In the genomic region with DNA sequence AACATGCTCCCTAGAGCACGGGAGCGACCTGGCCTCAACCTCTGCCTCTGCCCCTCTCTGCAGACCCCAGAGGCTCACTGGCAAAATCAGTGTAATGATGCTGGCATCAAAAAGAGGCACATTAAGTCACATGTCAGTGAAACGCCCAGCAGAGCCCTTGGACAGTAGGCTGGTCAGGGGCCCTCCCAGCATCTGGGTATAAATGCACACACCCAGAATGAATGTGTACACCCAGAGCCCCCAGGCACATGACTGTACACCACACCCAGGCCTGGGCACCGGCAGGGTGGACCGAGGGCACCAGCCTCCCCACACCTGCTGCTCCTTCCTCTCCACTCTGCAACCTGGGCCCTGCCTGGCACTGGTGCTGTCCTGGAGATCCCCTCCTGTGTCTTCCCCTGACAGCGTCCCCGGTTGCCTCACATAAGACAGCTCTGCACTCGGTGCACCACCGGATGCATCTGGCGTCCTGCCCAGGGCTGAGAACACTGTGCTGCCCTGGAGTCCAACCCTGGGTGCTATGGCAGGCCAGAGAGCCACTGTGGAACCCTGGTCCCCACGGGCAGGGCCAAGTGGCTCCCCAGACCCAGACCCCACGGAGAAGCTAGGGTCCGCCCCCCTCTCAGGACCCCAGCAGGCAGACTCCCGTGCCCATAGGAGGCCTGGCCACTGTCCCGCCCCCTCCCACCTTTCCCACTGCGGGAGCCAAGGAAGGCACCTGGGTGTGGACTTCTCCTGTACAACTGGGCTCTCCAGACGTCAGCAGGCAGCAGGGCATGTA, we compare ENCODE assay signal across 12 cellular contexts. TPM values are rescaled to one million over a fixed set of nuclear protein-coding genes. Genes with fewer than 3 reads are reported as not detected.
DNase-seq lines count a peak whose midpoint lies in the region; ATAC-seq and TF ChIP-seq lines count a peak whose summit lies in the region.
"Had no signal": no experiment of that assay in that cellular context is flagged by ENCODE, and none has a peak within 500 bp of the region (broad histone marks: within the 10 kb centered on the region; RNA-seq: fewer than 3 reads in every experiment).

No MANE protein-coding gene starts in this region.

- H3K4me1 ChIP-seq in MM.1S (ENCODE audit: low read length) (peaks cover 7% of the 10 kb centered on the region), endocrine pancreas (ENCODE audit: control insufficient read depth, insufficient read depth, low read length) (no peaks in the 10 kb centered on the region), neural progenitor cell (peaks cover 10% of the 10 kb centered on the region)
- H3K4me1 ChIP-seq in effector memory CD4-positive, alpha-beta T cell (ENCODE audit: control insufficient read depth, insufficient read depth, low read length, poor library complexity, severe bottlenecking), result no peaks in the 10 kb centered on the region

- peak overlapping the region; percentile 27; the same call in 1 of the 2 replicates for H3K4me2 ChIP-seq in MM.1S (ENCODE audit: low read depth, low read length)
- no peak overlapping the region for H3K4me2 ChIP-seq in neural progenitor cell

- H3K9me3 Mint-ChIP-seq in neural progenitor cell, result no peaks in the 10 kb centered on the region
- H3K9me3 Mint-ChIP-seq: activated T-cell treated with anti-CD3 and anti-CD28 coated beads, Interleukin-2, amount 50 U/mL, for 4 hours; nephron progenitor cell; stimulated activated naive CD8-positive, alpha-beta T cell treated with anti-CD3 and anti-CD28 coated beads, Interleukin-15, Interleukin-2, amounts not matched to agents 100 ng/mL and 50 ng/mL, for 24 hours had no signal

- H3K4me3 ChIP-seq in MM.1S (ENCODE audit: low read length), result no peak overlapping the region
- H3K4me3 ChIP-seq in endocrine pancreas (ENCODE audit: control insufficient read depth, insufficient read depth, low read length), result no peak overlapping the region
- no peak overlapping the region for H3K4me3 ChIP-seq in neural progenitor cell
- no peak overlapping the region for H3K4me3 ChIP-seq in effector memory CD4-positive, alpha-beta T cell (ENCODE audit: insufficient read depth, low read depth, low read length, poor library complexity, severe bottlenecking)

- H3K27ac ChIP-seq in MM.1S (ENCODE audit: low read length) (no peak overlapping the region; the same call in 1 of the 2 replicates), neural progenitor cell (no peak overlapping the region)
- no peak overlapping the region for H3K27ac ChIP-seq in effector memory CD4-positive, alpha-beta T cell (ENCODE audit: insufficient read depth, low read length, poor library complexity, severe bottlenecking)

- no peaks in the 10 kb centered on the region for H3K79me2 ChIP-seq in MM.1S (ENCODE audit: low read length)
- H3K79me2 ChIP-seq in neural progenitor cell (ENCODE audit: low read depth), result no peaks in the 10 kb centered on the region

- H2AFZ ChIP-seq in MM.1S (ENCODE audit: low read length) (no peak overlapping the region), neural progenitor cell (replicated peaks) (no peak overlapping the region)

- H3K4me1 Mint-ChIP-seq in neural progenitor cell, result peaks cover 28% of the 10 kb centered on the region

- H3K36me3 ChIP-seq in MM.1S (replicated peaks; ENCODE audit: insufficient read depth, low read length) (no peaks in the 10 kb centered on the region), endocrine pancreas (ENCODE audit: control insufficient read depth, insufficient read depth, low read length) (no peaks in the 10 kb centered on the region), neural progenitor cell (no peaks in the 10 kb centered on the region)
- H3K36me3 ChIP-seq in effector memory CD4-positive, alpha-beta T cell (ENCODE audit: control insufficient read depth, insufficient read depth, low read length), result no peaks in the 10 kb centered on the region

- H3K36me3 Mint-ChIP-seq in neural progenitor cell, result no peaks in the 10 kb centered on the region

- peaks cover 12% of the 10 kb centered on the region for H3K27me3 Mint-ChIP-seq in neural progenitor cell (ENCODE audit: insufficient read depth, low read depth)

- H3K27me3 ChIP-seq in MM.1S (replicated peaks; ENCODE audit: insufficient read depth, low read length) (peaks cover 3% of the 10 kb centered on the region; the same call in 1 of the 2 replicates), endocrine pancreas (ENCODE audit: control insufficient read depth, insufficient read depth, low read length) (no peaks in the 10 kb centered on the region), neural progenitor cell (peaks cover 15% of the 10 kb centered on the region)
- no peaks in the 10 kb centered on the region for H3K27me3 ChIP-seq in effector memory CD4-positive, alpha-beta T cell (replicated peaks; ENCODE audit: control insufficient read depth, insufficient read depth, low read length, poor library complexity, severe bottlenecking)

- H3K4me3 Mint-ChIP-seq in neural progenitor cell, result peak overlapping the region; percentile 41
- H3K4me3 Mint-ChIP-seq: activated T-cell treated with anti-CD3 and anti-CD28 coated beads, Interleukin-2, amount 50 U/mL, for 4 hours; nephron progenitor cell; stimulated activated naive CD8-positive, alpha-beta T cell treated with anti-CD3 and anti-CD28 coated beads, Interleukin-15, Interleukin-2, amounts not matched to agents 100 ng/mL and 50 ng/mL, for 24 hours had no signal

- H3K27ac Mint-ChIP-seq in neural progenitor cell, result no peak overlapping the region
- H3K27ac Mint-ChIP-seq: nephron progenitor cell; stimulated activated naive CD8-positive, alpha-beta T cell treated with anti-CD3 and anti-CD28 coated beads, Interleukin-15, Interleukin-2, amounts not matched to agents 100 ng/mL and 50 ng/mL, for 24 hours had no signal

- TF ChIP-seq CTCF in MM.1S (IDR thresholded peaks at IDR 0.05; ENCODE audit: low read length), result no peak
- TF ChIP-seq CTCF in neural progenitor cell (IDR thresholded peaks at IDR 0.05), result no peak

- no peaks in the 10 kb centered on the region for H3K9me3 ChIP-seq in MM.1S (replicated peaks; ENCODE audit: insufficient read depth, low read length)
- no peaks in the 10 kb centered on the region for H3K9me3 ChIP-seq in endocrine pancreas (ENCODE audit: control insufficient read depth, low read length)
- no peaks in the 10 kb centered on the region for H3K9me3 ChIP-seq in neural progenitor cell (ENCODE audit: low read depth)
- H3K9me3 ChIP-seq in effector memory CD4-positive, alpha-beta T cell (ENCODE audit: control insufficient read depth, low read length), result no peaks in the 10 kb centered on the region

- H3F3A ChIP-seq in MM.1S (ENCODE audit: insufficient read depth, low read length), result no peaks in the 10 kb centered on the region
- peaks cover 2% of the 10 kb centered on the region for H3F3A ChIP-seq in neural progenitor cell (ENCODE audit: low read depth)

- H4K20me1 ChIP-seq in MM.1S (ENCODE audit: insufficient read depth, low read length) (no peaks in the 10 kb centered on the region), neural progenitor cell (ENCODE audit: low read depth) (no peaks in the 10 kb centered on the region)

- no peak for ATAC-seq in HG02885 (IDR thresholded peaks at IDR 0.05; ENCODE audit: poor library complexity, unreplicated experiment)
- ATAC-seq: activated T-cell treated with anti-CD3 and anti-CD28 coated beads, Interleukin-2, amount 50 U/mL, for 4 hours; esophagus mucosa had no signal

- no peaks in the 10 kb centered on the region for H3K9me2 ChIP-seq in MM.1S (replicated peaks; ENCODE audit: insufficient read depth, low read length)

- H3K9ac ChIP-seq in MM.1S (ENCODE audit: low read length) (no peak overlapping the region), endocrine pancreas (ENCODE audit: control insufficient read depth, insufficient read depth, low read length) (peak overlapping the region; percentile 8), neural progenitor cell (no peak overlapping the region)

- DNase-seq in GF-D8 (lab: John Stamatoyannopoulos, UW) (peak; percentile 11), MM.1S (peak; percentile 70), neural progenitor cell (ENCODE audit: low spot score) (no peak), DMS79 (lab: John Stamatoyannopoulos, UW) (no peak)
- no peak for DNase-seq in stimulated activated CD4-positive, alpha-beta T cell treated with anti-CD3 and anti-CD28 coated beads, Interleukin-2, amount 100 ng/mL, for 48 hours
- DNase-seq in effector memory CD4-positive, alpha-beta T cell, result no peak
- DNase-seq: activated T-cell treated with anti-CD3 and anti-CD28 coated beads, Interleukin-2, amount 50 U/mL, for 4 hours; nephron progenitor cell had no signal

RNA-seq across cellular contexts. Expression of a gene that starts 6.7 kb away (rescaled TPM):
- 3.5 and 6.5 TPM in 2 replicates for total RNA-seq in neural progenitor cell (ENCODE audit: low replicate concordance)

Comparison
In these comparisons a context has a peak if more than half of its experiments do, and no peak if none do; other contexts are left out.
1. DNase-seq: peak in GF-D8 (single experiment) and MM.1S (single experiment); none in neural progenitor cell (single experiment), stimulated activated CD4-positive, alpha-beta T cell treated with anti-CD3 and anti-CD28 coated beads, Interleukin-2, amount 100 ng/mL, for 48 hours (0 of 2), effector memory CD4-positive, alpha-beta T cell (0 of 3) and DMS79 (single experiment).